8 cellular contexts compared by ENCODE assay signal in the genomic region with DNA sequence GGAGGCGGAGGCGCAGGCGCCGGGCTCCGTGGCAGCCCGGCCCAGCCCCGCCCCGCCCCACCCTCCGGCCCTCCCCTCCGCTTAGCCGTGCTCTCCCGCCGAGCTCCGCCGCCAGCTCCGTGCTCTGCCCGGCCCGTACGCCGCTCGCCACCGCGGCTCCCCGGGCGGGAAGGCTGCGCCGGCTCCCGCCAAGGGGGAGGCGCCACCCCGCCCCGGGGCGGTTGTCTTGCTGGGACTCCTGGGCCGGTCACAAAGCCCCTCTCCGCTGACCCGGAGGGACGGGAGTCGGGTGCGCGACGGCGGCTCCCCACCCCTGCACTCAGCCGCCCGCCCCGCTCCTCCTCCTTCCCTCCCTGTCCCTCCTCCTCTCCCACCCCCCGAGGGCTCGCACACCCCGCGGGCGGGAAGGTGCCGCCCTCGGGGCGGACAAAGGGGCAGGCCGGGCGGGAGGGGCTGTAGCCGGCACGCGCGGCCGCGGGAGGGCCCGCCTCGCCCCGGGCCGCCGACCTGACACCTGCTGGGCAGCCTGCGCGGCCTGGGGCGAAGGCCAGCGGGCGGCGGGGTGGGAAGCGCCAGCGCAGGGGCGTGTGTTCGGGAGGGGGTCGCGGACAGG. TPM values are rescaled to one million over a fixed set of nuclear protein-coding genes. Genes with fewer than 3 reads are reported as not detected.
DNase-seq lines count a peak whose midpoint lies in the region; ATAC-seq and TF ChIP-seq lines count a peak whose summit lies in the region.

No MANE protein-coding gene starts in this region.

- H3K9me3 Mint-ChIP-seq in activated T-cell treated with anti-CD3 and anti-CD28 coated beads, Interleukin-2, amount 50 U/mL, for 24 hours = peaks cover under 1% of the 10 kb centered on the region

- TF ChIP-seq CTCF in BE2C (IDR thresholded peaks at IDR 0.05; ENCODE audit: low read depth, low read length) = no peak

- H3K27me3 Mint-ChIP-seq in activated T-cell treated with anti-CD3 and anti-CD28 coated beads, Interleukin-2, amount 50 U/mL, for 24 hours = peaks cover 70% of the 10 kb centered on the region

- no peaks in the 10 kb centered on the region for H3K4me1 ChIP-seq in BE2C

- H3K9me3 ChIP-seq in BE2C = no peaks in the 10 kb centered on the region

- H3K4me3 ChIP-seq in BE2C (ENCODE audit: low read depth, low read length) = peak overlapping the region; percentile 34

- H3K27ac Mint-ChIP-seq in activated T-cell treated with anti-CD3 and anti-CD28 coated beads, Interleukin-2, amount 50 U/mL, for 24 hours = no peak overlapping the region

- H3K4me3 Mint-ChIP-seq in activated T-cell treated with anti-CD3 and anti-CD28 coated beads, Interleukin-2, amount 50 U/mL, for 24 hours = no peak overlapping the region

- H3K27me3 ChIP-seq in BE2C = peaks cover 75% of the 10 kb centered on the region

- DNase-seq in BE2C (peak; percentile 40), NCI-H2081 treated with DMSO at 0.1 percent for 48 hours (lab: John Stamatoyannopoulos, UW) (peak; percentile 53), hepatic stellate cell (ENCODE audit: low spot score) (peak; percentile 53)
- DNase-seq in activated T-cell treated with anti-CD3 and anti-CD28 coated beads, Interleukin-2, amount 50 U/mL, for 24 hours = peak; percentile 58
- DNase-seq in stimulated activated CD8-positive, alpha-beta memory T cell treated with anti-CD3 and anti-CD28 coated beads, Interleukin-4, amount 100 ng/mL, for 48 hours = peak; percentile 34
- no peak for DNase-seq in central memory CD4-positive, alpha-beta T cell

- H3K36me3 ChIP-seq in BE2C = no peaks in the 10 kb centered on the region

- H3K4me1 Mint-ChIP-seq in activated T-cell treated with anti-CD3 and anti-CD28 coated beads, Interleukin-2, amount 50 U/mL, for 24 hours (ENCODE audit: low read depth) = peaks cover 17% of the 10 kb centered on the region

- ATAC-seq in GM18520 (IDR thresholded peaks at IDR 0.05; ENCODE audit: unreplicated experiment) (peak; percentile 60), HG02938 (IDR thresholded peaks at IDR 0.05; ENCODE audit: unreplicated experiment) (peak; percentile 67)

- no peaks in the 10 kb centered on the region for H3K36me3 Mint-ChIP-seq in activated T-cell treated with anti-CD3 and anti-CD28 coated beads, Interleukin-2, amount 50 U/mL, for 24 hours (ENCODE audit: low read depth)

RNA-seq across cellular contexts. Expression of a gene that starts 11.5 kb away (rescaled TPM):
- polyA plus RNA-seq in BE2C (2012; ENCODE audit: insufficient read depth, insufficient read length, low read depth) = not detected
